8 cellular contexts compared by ENCODE assay signal in the genomic region with DNA sequence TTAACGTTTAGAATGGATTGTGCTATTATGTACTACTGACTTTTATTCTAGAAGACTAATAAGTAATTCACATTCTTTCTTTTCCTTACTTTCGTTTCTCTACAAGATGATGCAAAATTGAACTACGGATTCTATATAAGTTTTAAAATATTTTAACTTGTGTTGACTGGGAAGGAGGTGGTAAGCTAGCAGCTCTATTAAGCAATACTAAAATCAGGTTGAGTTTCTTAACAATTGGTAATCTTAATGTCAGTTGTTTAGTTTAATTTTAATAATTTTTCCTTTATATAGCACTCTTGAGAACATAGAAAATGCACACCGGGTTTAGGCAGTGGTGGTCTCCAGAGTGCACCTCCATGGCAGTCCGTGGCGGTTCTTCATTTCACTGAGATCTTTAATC. TPM values are rescaled to one million over a fixed set of nuclear protein-coding genes. Genes with fewer than 3 reads are reported as not detected.
DNase-seq lines count a peak whose midpoint lies in the region; ATAC-seq and TF ChIP-seq lines count a peak whose summit lies in the region.

No MANE protein-coding gene starts in this region.

- no peaks in the 10 kb centered on the region for H3K9me3 ChIP-seq in colonic mucosa

- H3K27me3 Mint-ChIP-seq in CD14-positive monocyte (ENCODE audit: low read depth in 3 of 3) (peaks cover 2 to 3% (median 2%) of the 10 kb centered on the region in 3 donors), nephron progenitor cell (ENCODE audit: low read depth, poor library complexity) (peaks cover 5% of the 10 kb centered on the region)

- no peak for ATAC-seq in GM21528 (IDR thresholded peaks at IDR 0.05; ENCODE audit: low FRiP score, unreplicated experiment)

- TF ChIP-seq POLR2A in NB4 (IDR thresholded peaks at IDR 0.05; ENCODE audit: extremely low read depth, insufficient read length), result no peak

- H3K27me3 ChIP-seq in colonic mucosa, result no peaks in the 10 kb centered on the region

- no peak for DNase-seq in CD14-positive monocyte (ENCODE audit: low spot score)
- DNase-seq in NB4 (ENCODE audit: low read depth), result no peak
- no peak for DNase-seq in colonic mucosa
- no peak for DNase-seq in nephron progenitor cell
- DNase-seq in putamen (ENCODE audit: low spot score), result no peak
- DNase-seq in DMS53 treated with DMSO at 0.1 percent for 48 hours (lab: John Stamatoyannopoulos, UW; ENCODE audit: unreplicated experiment), result no peak
- DNase-seq in NCI-H524 treated with DMSO at 0.1 percent for 48 hours (lab: John Stamatoyannopoulos, UW), result no peak

- no peaks in the 10 kb centered on the region for H3K4me1 ChIP-seq in colonic mucosa

- H3K4me3 ChIP-seq in NB4 (ENCODE audit: low read depth, low read length) (peak overlapping the region; percentile 90), colonic mucosa (peak overlapping the region; percentile 69)

- no peaks in the 10 kb centered on the region for H3K36me3 ChIP-seq in colonic mucosa

- H3K4me1 Mint-ChIP-seq in CD14-positive monocyte (peaks cover 37% of the 10 kb centered on the region), nephron progenitor cell (peaks cover 50% of the 10 kb centered on the region)

- intact Hi-C loops in CD14-positive monocyte (cut with micrococcal nuclease) (no loop called here), colonic mucosa (cut with DNase I) (no loop called here)

- H3K4me3 Mint-ChIP-seq in CD14-positive monocyte (peak overlapping the region; percentile 96 to 98), nephron progenitor cell (peak overlapping the region; percentile 95)

- no peaks in the 10 kb centered on the region for H3K9me3 Mint-ChIP-seq in CD14-positive monocyte
- no peaks in the 10 kb centered on the region for H3K9me3 Mint-ChIP-seq in nephron progenitor cell

- H3K9ac ChIP-seq in colonic mucosa (ENCODE audit: low read depth in 2 of 2, low read length in 2 of 2), result peak overlapping the region in 1 of 2 donors; percentile 61

- H3K27ac Mint-ChIP-seq in CD14-positive monocyte, result no peak overlapping the region
- H3K27ac Mint-ChIP-seq in nephron progenitor cell, result no peak overlapping the region

- no peak overlapping the region for H3K27ac ChIP-seq in colonic mucosa

- TF ChIP-seq CTCF in CD14-positive monocyte (IDR thresholded peaks at IDR 0.05), result no peak
- TF ChIP-seq CTCF in NB4 (IDR thresholded peaks at IDR 0.05; ENCODE audit: low read depth, low read length), result no peak
- no peak for TF ChIP-seq CTCF in colonic mucosa (IDR thresholded peaks at IDR 0.05)
- no peak for TF ChIP-seq CTCF in nephron progenitor cell (IDR thresholded peaks at IDR 0.05)

- H3K36me3 Mint-ChIP-seq in CD14-positive monocyte (no peaks in the 10 kb centered on the region), nephron progenitor cell (ENCODE audit: low read depth) (peaks cover 5% of the 10 kb centered on the region)

RNA-seq across cellular contexts. Expression of gene SOCS5, which starts 1.3 kb away (rescaled TPM):
- polyA plus RNA-seq in CD14-positive monocyte, result 1 to 10 TPM; 2.3 to 2.8 TPM
- 10 to 100 TPM in 1 of 2 donors, 1 to 10 TPM in 1; 8.2 to 17.5 TPM for total RNA-seq in colonic mucosa
